Comparison of ENCODE assay signal across 1 cellular context in the genomic region with DNA sequence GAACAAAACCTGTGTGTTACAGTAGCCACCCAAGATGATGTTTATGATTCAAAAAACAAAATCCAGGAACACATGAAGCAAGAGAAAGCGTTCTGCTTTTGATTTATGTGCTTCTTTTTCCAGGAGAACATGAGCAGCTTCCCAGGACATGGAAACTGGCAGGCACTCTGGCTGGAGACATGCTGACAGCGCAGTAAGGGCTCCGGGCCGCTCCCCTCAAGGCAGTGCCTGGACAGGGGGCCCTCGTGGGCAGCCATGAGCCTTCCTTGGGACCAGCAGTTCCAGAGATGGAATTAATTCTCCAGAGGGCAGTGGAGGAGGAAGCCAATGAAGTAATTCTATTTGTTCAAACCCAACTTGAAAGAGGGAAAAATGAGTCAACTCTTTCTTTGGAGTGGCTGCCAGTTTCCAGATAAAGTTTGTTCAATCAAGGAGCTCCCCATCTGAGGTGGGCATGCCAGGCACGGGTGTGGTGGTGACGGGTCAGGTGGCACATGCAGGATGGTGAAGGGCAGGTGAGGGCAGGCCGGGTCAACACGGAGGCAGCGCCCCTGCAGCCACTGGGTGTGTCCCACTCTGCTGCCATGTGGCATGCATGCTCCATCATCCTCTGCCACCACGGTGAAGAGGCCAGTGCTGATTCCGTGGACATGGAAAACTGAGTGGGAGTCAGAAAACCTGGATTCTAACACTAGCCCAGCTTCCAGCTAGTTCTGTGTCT.
TF ChIP-seq lines count a peak whose summit lies in the region.

No MANE protein-coding gene starts in this region.

TF ChIP-seq in IMR-90, 13 proteins besides CTCF, POLR2A, EP300 and RAD21:
- TF ChIP-seq RFX5 (IDR thresholded peaks at IDR 0.05; ENCODE audit: low read depth, low read length) (no peak), NFE2L2 (IDR thresholded peaks at IDR 0.05; ENCODE audit: low read depth, low read length) (no peak), CEBPB (IDR thresholded peaks at IDR 0.05; ENCODE audit: low read depth, low read length) (no peak), MAFK (IDR thresholded peaks at IDR 0.05; ENCODE audit: low read depth, low read length) (no peak), MXI1 (IDR thresholded peaks at IDR 0.05; ENCODE audit: borderline replicate concordance, low read depth, low read length) (no peak), BHLHE40 (IDR thresholded peaks at IDR 0.05; ENCODE audit: low read depth, low read length) (no peak), RCOR1 (IDR thresholded peaks at IDR 0.05; ENCODE audit: insufficient replicate concordance, low read length) (no peak), SMC3 (IDR thresholded peaks at IDR 0.05; ENCODE audit: low read depth, low read length) (no peak), FOS (IDR thresholded peaks at IDR 0.05; ENCODE audit: low read depth, low read length) (no peak), MAZ (IDR thresholded peaks at IDR 0.05; ENCODE audit: borderline replicate concordance, low read depth, low read length) (no peak), CHD1 (IDR thresholded peaks at IDR 0.05; ENCODE audit: low read depth, low read length) (no peak)
- TF ChIP-seq, protein P1, sequence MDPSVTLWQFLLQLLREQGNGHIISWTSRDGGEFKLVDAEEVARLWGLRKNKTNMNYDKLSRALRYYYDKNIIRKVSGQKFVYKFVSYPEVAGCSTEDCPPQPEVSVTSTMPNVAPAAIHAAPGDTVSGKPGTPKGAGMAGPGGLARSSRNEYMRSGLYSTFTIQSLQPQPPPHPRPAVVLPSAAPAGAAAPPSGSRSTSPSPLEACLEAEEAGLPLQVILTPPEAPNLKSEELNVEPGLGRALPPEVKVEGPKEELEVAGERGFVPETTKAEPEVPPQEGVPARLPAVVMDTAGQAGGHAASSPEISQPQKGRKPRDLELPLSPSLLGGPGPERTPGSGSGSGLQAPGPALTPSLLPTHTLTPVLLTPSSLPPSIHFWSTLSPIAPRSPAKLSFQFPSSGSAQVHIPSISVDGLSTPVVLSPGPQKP (IDR thresholded peaks at IDR 0.05; ENCODE audit: borderline replicate concordance, low read depth, low read length), result no peak
- TF ChIP-seq, protein P2, sequence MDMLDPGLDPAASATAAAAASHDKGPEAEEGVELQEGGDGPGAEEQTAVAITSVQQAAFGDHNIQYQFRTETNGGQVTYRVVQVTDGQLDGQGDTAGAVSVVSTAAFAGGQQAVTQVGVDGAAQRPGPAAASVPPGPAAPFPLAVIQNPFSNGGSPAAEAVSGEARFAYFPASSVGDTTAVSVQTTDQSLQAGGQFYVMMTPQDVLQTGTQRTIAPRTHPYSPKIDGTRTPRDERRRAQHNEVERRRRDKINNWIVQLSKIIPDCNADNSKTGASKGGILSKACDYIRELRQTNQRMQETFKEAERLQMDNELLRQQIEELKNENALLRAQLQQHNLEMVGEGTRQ (IDR thresholded peaks at IDR 0.05; ENCODE audit: low read depth, low read length), result no peak
